In genomic region chr12:76084277-76085158, GRCh38 we compare ENCODE assay signal across 1 cellular context.
TF ChIP-seq lines count a peak whose summit lies in the region.

Gene NAP1L1, minus strand, starts transcription at chr12:76084685. Its CDS starts 10,466 bp downstream, at chr12:76074219.

TF ChIP-seq in HepG2, 621 proteins besides CTCF, POLR2A, EP300 and RAD21 (continued from another document and continues in another):
- TF ChIP-seq TFDP1 (CRISPR knock-in tag; IDR thresholded peaks at IDR 0.05; ENCODE audit: borderline replicate concordance) (no peak), TCF12 (IDR thresholded peaks at IDR 0.05) (no peak), TCF12 (CRISPR knock-in tag; IDR thresholded peaks at IDR 0.05) (no peak), ZNF143 (CRISPR knock-in tag; IDR thresholded peaks at IDR 0.05) (peak; percentile 48; the same call in 1 of the 2 replicates), ZIK1 (CRISPR knock-in tag; IDR thresholded peaks at IDR 0.05; ENCODE audit: borderline replicate concordance, low read depth) (0 out of 2 replicates have a peak, but pooled peaks have one; percentile 65), BRD4 (CRISPR knock-in tag; IDR thresholded peaks at IDR 0.05) (no peak), CSRNP2 (CRISPR knock-in tag; conservative IDR thresholded peaks at IDR 0.05; ENCODE audit: low read depth) (no peak), ESRRA (CRISPR knock-in tag; IDR thresholded peaks at IDR 0.05; ENCODE audit: low read depth) (no peak), ATF5 (CRISPR knock-in tag; IDR thresholded peaks at IDR 0.05; ENCODE audit: low read depth) (no peak), KLF12 (CRISPR knock-in tag; IDR thresholded peaks at IDR 0.05; ENCODE audit: borderline replicate concordance) (peak; percentile 37; the same call in 1 of the 2 replicates), ZNF589 (CRISPR knock-in tag; conservative IDR thresholded peaks at IDR 0.05) (no peak), DBP (CRISPR knock-in tag; IDR thresholded peaks at IDR 0.05; ENCODE audit: not compliant biosample characterization) (no peak), KLF13 (CRISPR knock-in tag; IDR thresholded peaks at IDR 0.05) (no peak), ZNF672 (CRISPR knock-in tag; IDR thresholded peaks at IDR 0.05) (no peak), ZZZ3 (CRISPR knock-in tag; IDR thresholded peaks at IDR 0.05; ENCODE audit: borderline replicate concordance) (no peak), PHF5A (CRISPR knock-in tag; IDR thresholded peaks at IDR 0.05; ENCODE audit: low read depth, unreplicated experiment) (no peak), BORCS8-MEF2B (CRISPR knock-in tag; IDR thresholded peaks at IDR 0.05) (no peak), ZNF496 (CRISPR knock-in tag; IDR thresholded peaks at IDR 0.05; ENCODE audit: insufficient replicate concordance) (no peak), ZBTB44 (CRISPR knock-in tag; IDR thresholded peaks at IDR 0.05) (no peak), ATF6 (CRISPR knock-in tag; conservative IDR thresholded peaks at IDR 0.05) (no peak), ZNF550 (CRISPR knock-in tag; IDR thresholded peaks at IDR 0.05; ENCODE audit: borderline replicate concordance) (no peak), ZNF552 (CRISPR knock-in tag; IDR thresholded peaks at IDR 0.05; ENCODE audit: borderline replicate concordance) (no peak), SP1 (IDR thresholded peaks at IDR 0.05) (no peak), SP1 (CRISPR knock-in tag; IDR thresholded peaks at IDR 0.05) (0 out of 2 replicates have a peak, but pooled peaks have one; percentile 20), KLF16 (CRISPR knock-in tag; IDR thresholded peaks at IDR 0.05) (peak in 1 of 2 experiments; percentile 52; a peak in 2 of 4 replicates), NFYB (CRISPR knock-in tag; IDR thresholded peaks at IDR 0.05) (no peak), GABPA (IDR thresholded peaks at IDR 0.05; ENCODE audit: low read depth, low read length) (no peak), GABPA (CRISPR knock-in tag; IDR thresholded peaks at IDR 0.05; ENCODE audit: low read depth) (0 out of 2 replicates have a peak, but pooled peaks have one; percentile 12), HHEX (CRISPR knock-in tag; IDR thresholded peaks at IDR 0.05) (no peak), ZNF564 (CRISPR knock-in tag; IDR thresholded peaks at IDR 0.05) (no peak), ZNF24 (IDR thresholded peaks at IDR 0.05) (no peak), ZNF160 (CRISPR knock-in tag; IDR thresholded peaks at IDR 0.05) (no peak), MTA3 (CRISPR knock-in tag; IDR thresholded peaks at IDR 0.05) (no peak), ZNF570 (CRISPR knock-in tag; IDR thresholded peaks at IDR 0.05; ENCODE audit: borderline replicate concordance) (no peak), ARID3A (IDR thresholded peaks at IDR 0.05; ENCODE audit: low read depth, low read length) (no peak), ZNF512 (CRISPR knock-in tag; IDR thresholded peaks at IDR 0.05) (no peak), MAZ (IDR thresholded peaks at IDR 0.05; ENCODE audit: borderline replicate concordance, low read depth, low read length) (no peak), MAZ (CRISPR knock-in tag; IDR thresholded peaks at IDR 0.05; ENCODE audit: low read depth) (no peak; the same call in 1 of the 2 replicates), SP4 (CRISPR knock-in tag; IDR thresholded peaks at IDR 0.05) (no peak), JUNB (CRISPR knock-in tag; IDR thresholded peaks at IDR 0.05; ENCODE audit: borderline replicate concordance) (no peak), ZNF350 (CRISPR knock-in tag; IDR thresholded peaks at IDR 0.05; ENCODE audit: borderline replicate concordance, low read depth) (peak; percentile 59), ZNF572 (CRISPR knock-in tag; IDR thresholded peaks at IDR 0.05) (no peak), MAFF (IDR thresholded peaks at IDR 0.05; ENCODE audit: low read depth, low read length) (no peak), TGIF2 (CRISPR knock-in tag; IDR thresholded peaks at IDR 0.05) (no peak), ZFP82 (CRISPR knock-in tag; IDR thresholded peaks at IDR 0.05; ENCODE audit: borderline replicate concordance) (0 out of 2 replicates have a peak, but pooled peaks have one; percentile 85), RNF2 (conservative IDR thresholded peaks at IDR 0.05; ENCODE audit: low read depth) (peak; percentile 16; the same call in 1 of the 2 replicates), HOXA9 (CRISPR knock-in tag; IDR thresholded peaks at IDR 0.05; ENCODE audit: borderline replicate concordance) (peak; percentile 46; the same call in 1 of the 2 replicates), ZBTB49 (CRISPR knock-in tag; IDR thresholded peaks at IDR 0.05; ENCODE audit: borderline replicate concordance) (no peak), ZNF207 (IDR thresholded peaks at IDR 0.05; ENCODE audit: borderline replicate concordance) (no peak), DR1 (CRISPR knock-in tag; IDR thresholded peaks at IDR 0.05) (peak; percentile 74; the same call in 1 of the 2 replicates), ONECUT2 (CRISPR knock-in tag; IDR thresholded peaks at IDR 0.05) (no peak), ZFAT (CRISPR knock-in tag; conservative IDR thresholded peaks at IDR 0.05) (no peak), ZNF367 (CRISPR knock-in tag; IDR thresholded peaks at IDR 0.05; ENCODE audit: borderline replicate concordance) (peak; percentile 20; the same call in 1 of the 2 replicates), CHD2 (IDR thresholded peaks at IDR 0.05; ENCODE audit: low read depth, low read length) (no peak), ZNF180 (CRISPR knock-in tag; IDR thresholded peaks at IDR 0.05; ENCODE audit: borderline replicate concordance, low read depth) (no peak), ZNF703 (CRISPR knock-in tag; IDR thresholded peaks at IDR 0.05; ENCODE audit: borderline replicate concordance) (no peak), ZBTB14 (CRISPR knock-in tag; IDR thresholded peaks at IDR 0.05) (no peak), ZBTB1 (CRISPR knock-in tag; IDR thresholded peaks at IDR 0.05; ENCODE audit: borderline replicate concordance) (no peak), CREB1 (IDR thresholded peaks at IDR 0.05) (no peak), CREB1 (CRISPR knock-in tag; IDR thresholded peaks at IDR 0.05) (no peak), ZNF839 (CRISPR knock-in tag; IDR thresholded peaks at IDR 0.05; ENCODE audit: borderline replicate concordance) (no peak)
